ENCODE assay signal across 33 cellular contexts in the genomic region with DNA sequence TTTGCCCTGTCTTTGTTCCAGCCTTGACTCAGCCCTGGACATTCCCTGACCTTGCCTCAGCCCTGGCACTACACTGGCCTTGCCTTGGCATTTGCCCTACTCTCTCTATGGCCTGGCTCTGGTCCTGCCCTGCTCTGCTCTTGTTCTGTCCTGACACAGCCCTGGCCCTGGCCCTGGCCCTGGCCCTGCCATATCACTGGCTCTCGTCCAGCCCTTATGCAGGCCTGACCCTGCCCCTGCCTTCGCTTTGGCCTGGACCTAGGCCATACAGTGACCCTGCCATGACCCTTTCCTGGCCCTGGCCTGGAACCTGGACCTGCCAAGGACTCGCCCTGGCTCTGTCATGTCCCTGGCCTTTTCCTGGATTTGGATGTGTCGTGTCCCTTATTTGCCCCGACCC.
"Had no signal": no experiment of that assay in that cellular context is flagged by ENCODE, and none has a peak within 500 bp of the region (broad histone marks: within the 10 kb centered on the region; RNA-seq: fewer than 3 reads in every experiment).

No MANE protein-coding gene starts in this region.

- DNase-seq: Karpas-422, Kasumi-1, MM.1S, MV-4-11, NCI-H1048, NCI-H1092, NCI-H1092 treated with DMSO at 0.1 percent for 48 hours, NCI-H1105, NCI-H1105 treated with DMSO at 0.1 percent for 48 hours, NCI-H1417, NCI-H1417 treated with DMSO at 0.1 percent for 48 hours, NCI-H1436, NCI-H1436 treated with DMSO at 0.1 percent for 48 hours, NCI-H146, NCI-H1694, NCI-H1694 treated with DMSO at 0.1 percent for 48 hours, NCI-H187, NCI-H187 treated with DMSO at 0.1 percent for 48 hours, NCI-H1930, NCI-H2029, NCI-H2029 treated with DMSO at 0.1 percent for 48 hours, NCI-H2081, NCI-H2081 treated with DMSO at 0.1 percent for 48 hours, NCI-H2107, NCI-H2171, NCI-H2171 treated with DMSO at 0.1 percent for 48 hours, NCI-H2227 treated with DMSO at 0.1 percent for 48 hours, NCI-H226, NCI-H345, NCI-H446, NCI-H446 treated with DMSO at 0.1 percent for 48 hours, NCI-H510A, NCI-H510A treated with DMSO at 0.1 percent for 48 hours had no signal
